ENCODE assay signal across 2 cellular contexts in the genomic region with DNA sequence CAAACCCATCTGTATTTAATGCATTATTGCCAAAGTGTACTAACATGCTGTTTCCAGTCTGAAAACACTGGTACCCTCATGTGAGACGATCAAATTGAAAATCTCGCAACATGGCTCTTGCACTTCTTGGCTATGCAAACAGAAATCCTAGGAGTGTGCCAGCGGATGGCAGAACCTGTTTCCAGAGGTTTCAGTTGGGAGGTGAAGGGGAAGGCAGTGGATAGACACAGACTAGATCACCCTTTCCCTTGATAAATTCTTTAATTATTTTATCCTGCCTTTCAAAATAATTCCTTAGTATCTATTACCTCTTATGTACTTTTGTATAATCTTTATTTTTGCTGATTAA.
TF ChIP-seq lines count a peak whose summit lies in the region.

No MANE protein-coding gene starts in this region.

TF ChIP-seq in SK-N-SH, 30 proteins besides CTCF, POLR2A, EP300 and RAD21:
- TF ChIP-seq SIN3A (IDR thresholded peaks at IDR 0.05; ENCODE audit: borderline replicate concordance, low read depth, low read length) (no peak), TEAD4 (IDR thresholded peaks at IDR 0.05; ENCODE audit: borderline replicate concordance, insufficient read depth) (no peak), YY1 (IDR thresholded peaks at IDR 0.05; ENCODE audit: low read depth) (no peak), POLR2AphosphoS5 (IDR thresholded peaks at IDR 0.05; ENCODE audit: low read depth, low read length) (no peak), ELF1 (IDR thresholded peaks at IDR 0.05) (no peak)
- TF ChIP-seq, protein P1, sequence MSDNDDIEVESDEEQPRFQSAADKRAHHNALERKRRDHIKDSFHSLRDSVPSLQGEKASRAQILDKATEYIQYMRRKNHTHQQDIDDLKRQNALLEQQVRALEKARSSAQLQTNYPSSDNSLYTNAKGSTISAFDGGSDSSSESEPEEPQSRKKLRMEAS (IDR thresholded peaks at IDR 0.05; ENCODE audit: low read depth): no peak
- TF ChIP-seq, protein P2, sequence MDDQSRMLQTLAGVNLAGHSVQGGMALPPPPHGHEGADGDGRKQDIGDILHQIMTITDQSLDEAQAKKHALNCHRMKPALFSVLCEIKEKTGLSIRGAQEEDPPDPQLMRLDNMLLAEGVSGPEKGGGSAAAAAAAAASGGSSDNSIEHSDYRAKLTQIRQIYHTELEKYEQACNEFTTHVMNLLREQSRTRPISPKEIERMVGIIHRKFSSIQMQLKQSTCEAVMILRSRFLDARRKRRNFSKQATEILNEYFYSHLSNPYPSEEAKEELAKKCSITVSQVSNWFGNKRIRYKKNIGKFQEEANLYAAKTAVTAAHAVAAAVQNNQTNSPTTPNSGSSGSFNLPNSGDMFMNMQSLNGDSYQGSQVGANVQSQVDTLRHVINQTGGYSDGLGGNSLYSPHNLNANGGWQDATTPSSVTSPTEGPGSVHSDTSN (IDR thresholded peaks at IDR 0.05): no peak
- TF ChIP-seq, protein P3, sequence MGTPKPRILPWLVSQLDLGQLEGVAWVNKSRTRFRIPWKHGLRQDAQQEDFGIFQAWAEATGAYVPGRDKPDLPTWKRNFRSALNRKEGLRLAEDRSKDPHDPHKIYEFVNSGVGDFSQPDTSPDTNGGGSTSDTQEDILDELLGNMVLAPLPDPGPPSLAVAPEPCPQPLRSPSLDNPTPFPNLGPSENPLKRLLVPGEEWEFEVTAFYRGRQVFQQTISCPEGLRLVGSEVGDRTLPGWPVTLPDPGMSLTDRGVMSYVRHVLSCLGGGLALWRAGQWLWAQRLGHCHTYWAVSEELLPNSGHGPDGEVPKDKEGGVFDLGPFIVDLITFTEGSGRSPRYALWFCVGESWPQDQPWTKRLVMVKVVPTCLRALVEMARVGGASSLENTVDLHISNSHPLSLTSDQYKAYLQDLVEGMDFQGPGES (IDR thresholded peaks at IDR 0.05; ENCODE audit: low read depth, low read length): no peak
- TF ChIP-seq, protein P4, sequence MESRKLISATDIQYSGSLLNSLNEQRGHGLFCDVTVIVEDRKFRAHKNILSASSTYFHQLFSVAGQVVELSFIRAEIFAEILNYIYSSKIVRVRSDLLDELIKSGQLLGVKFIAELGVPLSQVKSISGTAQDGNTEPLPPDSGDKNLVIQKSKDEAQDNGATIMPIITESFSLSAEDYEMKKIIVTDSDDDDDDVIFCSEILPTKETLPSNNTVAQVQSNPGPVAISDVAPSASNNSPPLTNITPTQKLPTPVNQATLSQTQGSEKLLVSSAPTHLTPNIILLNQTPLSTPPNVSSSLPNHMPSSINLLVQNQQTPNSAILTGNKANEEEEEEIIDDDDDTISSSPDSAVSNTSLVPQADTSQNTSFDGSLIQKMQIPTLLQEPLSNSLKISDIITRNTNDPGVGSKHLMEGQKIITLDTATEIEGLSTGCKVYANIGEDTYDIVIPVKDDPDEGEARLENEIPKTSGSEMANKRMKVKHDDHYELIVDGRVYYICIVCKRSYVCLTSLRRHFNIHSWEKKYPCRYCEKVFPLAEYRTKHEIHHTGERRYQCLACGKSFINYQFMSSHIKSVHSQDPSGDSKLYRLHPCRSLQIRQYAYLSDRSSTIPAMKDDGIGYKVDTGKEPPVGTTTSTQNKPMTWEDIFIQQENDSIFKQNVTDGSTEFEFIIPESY (IDR thresholded peaks at IDR 0.05; ENCODE audit: borderline replicate concordance, low read depth): no peak
- TF ChIP-seq, protein P5, sequence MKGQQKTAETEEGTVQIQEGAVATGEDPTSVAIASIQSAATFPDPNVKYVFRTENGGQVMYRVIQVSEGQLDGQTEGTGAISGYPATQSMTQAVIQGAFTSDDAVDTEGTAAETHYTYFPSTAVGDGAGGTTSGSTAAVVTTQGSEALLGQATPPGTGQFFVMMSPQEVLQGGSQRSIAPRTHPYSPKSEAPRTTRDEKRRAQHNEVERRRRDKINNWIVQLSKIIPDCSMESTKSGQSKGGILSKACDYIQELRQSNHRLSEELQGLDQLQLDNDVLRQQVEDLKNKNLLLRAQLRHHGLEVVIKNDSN (IDR thresholded peaks at IDR 0.05; ENCODE audit: borderline replicate concordance, low read depth): no peak
TF ChIP-seq in SK-N-SH: peak in this region for 0.

TF ChIP-seq in SK-N-SH treated with all-trans-retinoic acid at 6 μM for 48 hours, 23 proteins besides CTCF, POLR2A, EP300 and RAD21:
- TF ChIP-seq TOX (CRISPR knock-in tag; IDR thresholded peaks at IDR 0.05; ENCODE audit: borderline replicate concordance): no peak
- TF ChIP-seq, protein P6, sequence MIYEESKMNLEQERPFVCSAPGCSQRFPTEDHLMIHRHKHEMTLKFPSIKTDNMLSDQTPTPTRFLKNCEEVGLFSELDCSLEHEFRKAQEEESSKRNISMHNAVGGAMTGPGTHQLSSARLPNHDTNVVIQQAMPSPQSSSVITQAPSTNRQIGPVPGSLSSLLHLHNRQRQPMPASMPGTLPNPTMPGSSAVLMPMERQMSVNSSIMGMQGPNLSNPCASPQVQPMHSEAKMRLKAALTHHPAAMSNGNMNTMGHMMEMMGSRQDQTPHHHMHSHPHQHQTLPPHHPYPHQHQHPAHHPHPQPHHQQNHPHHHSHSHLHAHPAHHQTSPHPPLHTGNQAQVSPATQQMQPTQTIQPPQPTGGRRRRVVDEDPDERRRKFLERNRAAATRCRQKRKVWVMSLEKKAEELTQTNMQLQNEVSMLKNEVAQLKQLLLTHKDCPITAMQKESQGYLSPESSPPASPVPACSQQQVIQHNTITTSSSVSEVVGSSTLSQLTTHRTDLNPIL (CRISPR knock-in tag; IDR thresholded peaks at IDR 0.05; ENCODE audit: low read depth): no peak
- no peak for TF ChIP-seq ISL1 (CRISPR knock-in tag; IDR thresholded peaks at IDR 0.05)
- TF ChIP-seq, protein P7, sequence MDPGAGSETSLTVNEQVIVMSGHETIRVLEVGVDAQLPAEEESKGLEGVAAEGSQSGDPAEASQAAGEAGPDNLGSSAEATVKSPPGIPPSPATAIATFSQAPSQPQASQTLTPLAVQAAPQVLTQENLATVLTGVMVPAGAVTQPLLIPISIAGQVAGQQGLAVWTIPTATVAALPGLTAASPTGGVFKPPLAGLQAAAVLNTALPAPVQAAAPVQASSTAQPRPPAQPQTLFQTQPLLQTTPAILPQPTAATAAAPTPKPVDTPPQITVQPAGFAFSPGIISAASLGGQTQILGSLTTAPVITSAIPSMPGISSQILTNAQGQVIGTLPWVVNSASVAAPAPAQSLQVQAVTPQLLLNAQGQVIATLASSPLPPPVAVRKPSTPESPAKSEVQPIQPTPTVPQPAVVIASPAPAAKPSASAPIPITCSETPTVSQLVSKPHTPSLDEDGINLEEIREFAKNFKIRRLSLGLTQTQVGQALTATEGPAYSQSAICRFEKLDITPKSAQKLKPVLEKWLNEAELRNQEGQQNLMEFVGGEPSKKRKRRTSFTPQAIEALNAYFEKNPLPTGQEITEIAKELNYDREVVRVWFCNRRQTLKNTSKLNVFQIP (CRISPR knock-in tag; IDR thresholded peaks at IDR 0.05; ENCODE audit: borderline replicate concordance, low read depth): no peak
- no peak for TF ChIP-seq ZNF8 (CRISPR knock-in tag; IDR thresholded peaks at IDR 0.05)
